ENCODE assay signal across 13 cellular contexts in genomic region chr7:7798510-7798909, GRCh38.
DNase-seq lines count a peak whose midpoint lies in the region; ATAC-seq, FAIRE-seq and TF ChIP-seq lines count a peak whose summit lies in the region.
"Had no signal": no experiment of that assay in that cellular context is flagged by ENCODE, and none has a peak within 500 bp of the region (broad histone marks: within the 10 kb centered on the region; RNA-seq: fewer than 3 reads in every experiment).

No MANE protein-coding gene starts in this region.

- H2AFZ ChIP-seq in PC-3 (ENCODE audit: low read length) = no peak overlapping the region
- H2AFZ ChIP-seq in HepG2 (ENCODE audit: low read length) = no peak overlapping the region

- DNase-seq in PC-3 (no peak), HepG2 (ENCODE audit: low spot score) (no peak)
- no peak for DNase-seq in activated T-helper 2 cell treated with anti-CD3 and anti-CD28 coated beads, Interferon-gamma antibody, Interleukin-2, Interleukin-4, amounts not matched to agents 10 μg/mL and 5 μg/mL and 100 μg/mL, durations not matched to agents 14 hours and 24 hours and 36 hours (ENCODE audit: low spot score)
- DNase-seq: NCI-H2171 treated with DMSO at 0.1 percent for 48 hours; stimulated activated CD4-positive, alpha-beta T cell treated with anti-CD3 and anti-CD28 coated beads, Interleukin-1b, Interleukin-23, amount 100 ng/mL, for 48 hours had no signal

- TF ChIP-seq CTCF in PC-3 (conservative IDR thresholded peaks at IDR 0.05; ENCODE audit: low read depth, low read length) (no peak), HepG2 (CRISPR knock-in tag; IDR thresholded peaks at IDR 0.05) (no peak)

- no peaks in the 10 kb centered on the region for H3K79me2 ChIP-seq in PC-3 (ENCODE audit: low read length)
- no peaks in the 10 kb centered on the region for H3K79me2 ChIP-seq in HepG2 (ENCODE audit: insufficient read depth, low read length)

- H3K9me2 ChIP-seq in PC-3 (replicated peaks; ENCODE audit: low read length) = no peaks in the 10 kb centered on the region

- peaks cover 22% of the 10 kb centered on the region for H3K9me3 Mint-ChIP-seq in activated T-helper 2 cell treated with anti-CD3 and anti-CD28 coated beads, Interferon-gamma antibody, Interleukin-2, Interleukin-4, amounts not matched to agents 10 μg/mL and 5 μg/mL and 100 μg/mL, durations not matched to agents 14 hours and 24 hours and 36 hours

- no peak for TF ChIP-seq POLR2A in HepG2 (IDR thresholded peaks at IDR 0.05; ENCODE audit: insufficient read depth in 1 of 2, low read depth in 2 of 2, low read length in 2 of 2)

- H3F3A ChIP-seq in PC-3 (ENCODE audit: low read length, unreplicated experiment) = no peaks in the 10 kb centered on the region

- in situ Hi-C loops in HepG2 (cut with HindIII; ENCODE audit: extremely low pct_ligation_motif_present, low pct_unique_long_range_greater_than_20kb) = no loop called here

- H3K4me1 Mint-ChIP-seq in activated T-helper 2 cell treated with anti-CD3 and anti-CD28 coated beads, Interferon-gamma antibody, Interleukin-2, Interleukin-4, amounts not matched to agents 10 μg/mL and 5 μg/mL and 100 μg/mL, durations not matched to agents 14 hours and 24 hours and 36 hours (ENCODE audit: low read depth) = peaks cover 13% of the 10 kb centered on the region

- peaks cover 0 to 22% (median 0%) of the 10 kb centered on the region in 11 experiments; a peak in 5 of 22 replicates for H3K36me3 ChIP-seq in BLaER1 treated with 17β-estradiol and CSF1 and Interleukin-3, amounts not matched to agents 10 nM and 100 nM
- H3K36me3 ChIP-seq in PC-3 (ENCODE audit: low read depth, low read length) = no peaks in the 10 kb centered on the region
- H3K36me3 ChIP-seq in HepG2 (replicated peaks in 1 of 2; ENCODE audit: control insufficient read depth in 1 of 2, insufficient read depth in 2 of 2, low read length in 2 of 2) = no peaks in the 10 kb centered on the region; a peak in 1 of 5 replicates
- H3K36me3 ChIP-seq: prostate gland had no signal

- H3K4me3 Mint-ChIP-seq in activated T-helper 2 cell treated with anti-CD3 and anti-CD28 coated beads, Interferon-gamma antibody, Interleukin-2, Interleukin-4, amounts not matched to agents 10 μg/mL and 5 μg/mL and 100 μg/mL, durations not matched to agents 14 hours and 24 hours and 36 hours (ENCODE audit: low read depth) = no peak overlapping the region

- POLR2A ChIA-PET in PC-3 (lab: Charles Lee; ENCODE audit: unreplicated experiment) = no interaction called here
- POLR2A ChIA-PET in HepG2 (lab: Yijun Ruan, JAX) = no interaction called here

- H3K4me3 ChIP-seq in BLaER1 treated with 17β-estradiol and CSF1 and Interleukin-3, amounts not matched to agents 10 nM and 100 nM = no peak overlapping the region
- no peak overlapping the region for H3K4me3 ChIP-seq in PC-3 (ENCODE audit: low read length)
- no peak overlapping the region for H3K4me3 ChIP-seq in HepG2 (replicated peaks in 1 of 3; ENCODE audit: insufficient read depth in 1 of 3, low read depth in 2 of 3, low read length in 3 of 3)
- H3K4me3 ChIP-seq: coronary artery, prostate gland had no signal

- CTCF ChIA-PET in PC-3 (lab: Charles Lee) = no interaction called here
- CTCF ChIA-PET in HepG2 (lab: Yijun Ruan, JAX; ENCODE audit: low intra/inter-chr PET ratio, low total read pairs) = no interaction called here

- H3K27me3 Mint-ChIP-seq in activated T-helper 2 cell treated with anti-CD3 and anti-CD28 coated beads, Interferon-gamma antibody, Interleukin-2, Interleukin-4, amounts not matched to agents 10 μg/mL and 5 μg/mL and 100 μg/mL, durations not matched to agents 14 hours and 24 hours and 36 hours (ENCODE audit: low read depth) = no peaks in the 10 kb centered on the region

- H3K4me1 ChIP-seq in BLaER1 treated with 17β-estradiol and CSF1 and Interleukin-3, amounts not matched to agents 10 nM and 100 nM = peaks cover 0 to 15% (median 6%) of the 10 kb centered on the region in 10 experiments; a peak in 13 of 20 replicates
- H3K4me1 ChIP-seq in PC-3 (ENCODE audit: insufficient read depth, low read length) = peaks cover 31% of the 10 kb centered on the region
- peaks cover 12% of the 10 kb centered on the region; the same call in 1 of the 2 replicates for H3K4me1 ChIP-seq in HepG2 (ENCODE audit: insufficient read depth, low read length)

- no peak overlapping the region for H3K27ac Mint-ChIP-seq in activated T-helper 2 cell treated with anti-CD3 and anti-CD28 coated beads, Interferon-gamma antibody, Interleukin-2, Interleukin-4, amounts not matched to agents 10 μg/mL and 5 μg/mL and 100 μg/mL, durations not matched to agents 14 hours and 24 hours and 36 hours

- no peaks in the 10 kb centered on the region for H4K20me1 ChIP-seq in BLaER1 treated with 17β-estradiol and CSF1 and Interleukin-3, amounts not matched to agents 10 nM and 100 nM
- H4K20me1 ChIP-seq in PC-3 (ENCODE audit: low read length) (no peaks in the 10 kb centered on the region), HepG2 (ENCODE audit: insufficient read depth, low read length) (no peaks in the 10 kb centered on the region)

- TF ChIP-seq EP300 in HepG2 (IDR thresholded peaks at IDR 0.05; ENCODE audit: low read depth in 2 of 2, low read length in 2 of 2) = no peak
- no peak for TF ChIP-seq EP300 in HepG2 (CRISPR knock-in tag; IDR thresholded peaks at IDR 0.05; ENCODE audit: borderline replicate concordance)

- H3K4me2 ChIP-seq in BLaER1 treated with 17β-estradiol and CSF1 and Interleukin-3, amounts not matched to agents 10 nM and 100 nM = peak overlapping the region in 6 of 11 experiments; percentile 24 to 46 (median 38); a peak in 11 of 22 replicates
- H3K4me2 ChIP-seq in PC-3 (ENCODE audit: low read length) (peak overlapping the region; percentile 37; the same call in 1 of the 2 replicates), HepG2 (ENCODE audit: low read depth, low read length) (no peak overlapping the region)

- peaks cover 28% of the 10 kb centered on the region for H3K36me3 Mint-ChIP-seq in activated T-helper 2 cell treated with anti-CD3 and anti-CD28 coated beads, Interferon-gamma antibody, Interleukin-2, Interleukin-4, amounts not matched to agents 10 μg/mL and 5 μg/mL and 100 μg/mL, durations not matched to agents 14 hours and 24 hours and 36 hours (ENCODE audit: low read depth)

- intact Hi-C loops in PC-3 (cut with micrococcal nuclease) (no loop called here), HepG2 (cut with micrococcal nuclease; ENCODE audit: unreplicated experiment) (no loop called here)
- intact Hi-C loops in activated T-helper 2 cell treated with anti-CD3 and anti-CD28 coated beads, Interferon-gamma antibody, Interleukin-2, Interleukin-4, amounts not matched to agents 10 μg/mL and 5 μg/mL and 100 μg/mL, durations not matched to agents 14 hours and 24 hours and 36 hours (cut with micrococcal nuclease) = loop anchor here (5.0 kb wide), 1 partner anchor 54 kb away; no protein-coding TSS in a partner anchor

- H3K9me3 ChIP-seq in BLaER1 treated with 17β-estradiol and CSF1 and Interleukin-3, amounts not matched to agents 10 nM and 100 nM (replicated peaks in 1 of 11) = peaks cover 0 to 13% (median 11%) of the 10 kb centered on the region in 11 experiments; a peak in 15 of 22 replicates
- no peaks in the 10 kb centered on the region for H3K9me3 ChIP-seq in PC-3 (ENCODE audit: low read length)
- no peaks in the 10 kb centered on the region for H3K9me3 ChIP-seq in HepG2 (ENCODE audit: low read length)
- H3K9me3 ChIP-seq: prostate gland had no signal

- TF ChIP-seq RAD21 in HepG2 (CRISPR knock-in tag; IDR thresholded peaks at IDR 0.05) = no peak

- H3K27ac ChIP-seq in BLaER1 treated with 17β-estradiol and CSF1 and Interleukin-3, amounts not matched to agents 10 nM and 100 nM = no peak overlapping the region
- peak overlapping the region; percentile 40 for H3K27ac ChIP-seq in PC-3 (ENCODE audit: low read length)
- no peak overlapping the region for H3K27ac ChIP-seq in HepG2 (ENCODE audit: extremely low read length, insufficient read depth, low read length)
- H3K27ac ChIP-seq: coronary artery, prostate gland had no signal

- H3K9ac ChIP-seq in BLaER1 treated with 17β-estradiol and CSF1 and Interleukin-3, amounts not matched to agents 10 nM and 100 nM = no peak overlapping the region
- H3K9ac ChIP-seq in PC-3 (ENCODE audit: low read length) = no peak overlapping the region
- no peak overlapping the region for H3K9ac ChIP-seq in HepG2 (ENCODE audit: insufficient read depth, low read depth, low read length)

- BruUV-seq in PC-3 (replicated peaks; lab: Mats Ljungman, UMichigan) = no TSS peak
- no TSS peak for BruUV-seq in HepG2 (replicated peaks; lab: Mats Ljungman, UMichigan)

- ATAC-seq in GM18909 (IDR thresholded peaks at IDR 0.05; ENCODE audit: poor library complexity, unreplicated experiment) = peak; percentile 71
- peak; percentile 61 for ATAC-seq in HG02798 (IDR thresholded peaks at IDR 0.05; ENCODE audit: poor library complexity, unreplicated experiment)
- ATAC-seq in PC-3 = no peak
- ATAC-seq in HG02840 (IDR thresholded peaks at IDR 0.05; ENCODE audit: low FRiP score, unreplicated experiment) = no peak
- no peak for ATAC-seq in HepG2
- no peak for ATAC-seq in HG02938 (IDR thresholded peaks at IDR 0.05; ENCODE audit: unreplicated experiment)
- ATAC-seq: Right ventricle myocardium inferior had no signal

- no peak for FAIRE-seq in HepG2 (lab: Jason Lieb, UNC)

- no peaks in the 10 kb centered on the region for H3K27me3 ChIP-seq in BLaER1 treated with 17β-estradiol and CSF1 and Interleukin-3, amounts not matched to agents 10 nM and 100 nM
- no peaks in the 10 kb centered on the region for H3K27me3 ChIP-seq in PC-3 (ENCODE audit: low read length)
- H3K27me3 ChIP-seq in HepG2 (ENCODE audit: control insufficient read depth in 1 of 2, insufficient read depth in 2 of 2, low read length in 2 of 2) = no peaks in the 10 kb centered on the region

- 100% methylated on average over 1 of the region's 1 CpG for WGBS in HepG2 (ENCODE audit: low lambda C conversion rate)

TF ChIP-seq in HepG2, 621 proteins besides CTCF, POLR2A, EP300 and RAD21 (continues in another document):
- TF ChIP-seq MTA1 (CRISPR knock-in tag; IDR thresholded peaks at IDR 0.05; ENCODE audit: borderline replicate concordance) (no peak), ASH2L (IDR thresholded peaks at IDR 0.05; ENCODE audit: insufficient read length, low read depth, low read length) (no peak)
- TF ChIP-seq, protein P1, sequence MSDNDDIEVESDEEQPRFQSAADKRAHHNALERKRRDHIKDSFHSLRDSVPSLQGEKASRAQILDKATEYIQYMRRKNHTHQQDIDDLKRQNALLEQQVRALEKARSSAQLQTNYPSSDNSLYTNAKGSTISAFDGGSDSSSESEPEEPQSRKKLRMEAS (IDR thresholded peaks at IDR 0.05) = no peak

Comparison
In these comparisons a context has a peak if more than half of its experiments do, and no peak if none do; other contexts are left out.
1. ATAC-seq: peak in GM18909 (single experiment) and HG02798 (single experiment); none in PC-3 (single experiment), HG02840 (single experiment), HepG2 (single experiment) and HG02938 (single experiment).